Comparison of ENCODE assay signal across 8 cellular contexts in the genomic region with DNA sequence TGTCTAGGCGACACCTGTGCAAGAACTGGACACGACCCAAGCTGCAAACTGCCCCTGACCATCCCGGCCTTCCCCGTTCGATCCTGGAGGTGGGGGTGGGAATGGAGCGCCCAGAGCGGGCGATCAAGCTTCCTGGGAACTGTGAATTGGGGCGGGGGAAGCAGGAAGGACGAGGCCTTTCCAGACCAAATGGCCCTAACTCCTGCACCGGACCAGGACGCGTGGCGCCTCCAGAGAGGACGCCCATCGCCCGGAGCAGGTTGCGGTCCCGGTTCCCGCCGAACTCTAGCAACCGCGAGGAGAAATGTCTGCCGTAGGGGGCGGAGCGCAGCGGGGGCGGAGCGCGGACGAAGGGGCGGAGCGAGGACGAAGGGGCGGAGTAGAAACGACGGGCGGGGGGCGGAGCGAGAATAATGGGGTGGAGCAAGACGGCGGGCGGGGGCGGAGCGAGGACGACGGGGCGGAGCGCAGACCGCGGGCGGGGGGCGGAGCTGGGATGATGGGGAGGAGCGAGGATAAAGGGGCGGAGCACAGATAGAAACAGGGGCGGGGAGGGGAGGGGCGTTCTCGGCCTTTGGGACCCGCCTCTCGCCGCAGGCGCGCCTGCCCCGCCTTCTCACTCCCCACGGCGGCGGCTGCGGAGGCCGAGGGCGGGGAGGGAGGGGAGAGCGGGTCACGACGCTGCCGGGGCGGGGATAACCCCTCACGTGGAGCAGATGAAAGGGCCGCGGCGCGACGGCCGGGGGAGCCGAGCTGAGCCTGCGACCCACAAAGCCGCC. TPM values are rescaled to one million over a fixed set of nuclear protein-coding genes. Genes with fewer than 3 reads are reported as not detected.
DNase-seq lines count a peak whose midpoint lies in the region; ATAC-seq, FAIRE-seq and TF ChIP-seq lines count a peak whose summit lies in the region.

Gene ZNRF3 (plus strand): TSS at position 695 of the 779 bp plus-strand sequence. CDS start 195 bp downstream, outside the sequence.

- H3K4me3 ChIP-seq in astrocyte (ENCODE audit: insufficient read depth, low read depth, low read length) (peak within 1 kb of the TSS; percentile 74), right atrium auricular region (peak within 1 kb of the TSS; percentile 59 to 69), prostate gland (peak within 1 kb of the TSS; percentile 63 to 70), upper lobe of left lung (peak within 1 kb of the TSS; percentile 56 to 81 (median 69))

- peaks cover 34% of the 10 kb centered on the region for H3K79me2 ChIP-seq in astrocyte (ENCODE audit: insufficient read depth, low read length)

- 2% methylated on average over 85 of the region's 85 CpGs for WGBS in prostate gland
- WGBS in upper lobe of left lung, 2 donors = 0 to 2% methylated on average over 1 to 61 of the region's 85 CpGs

- peaks cover 10% of the 10 kb centered on the region for H3K4me1 ChIP-seq in astrocyte (ENCODE audit: insufficient read depth, low read length)
- H3K4me1 ChIP-seq in right atrium auricular region = peaks cover 0 to 25% of the 10 kb centered on the region in 2 donors
- peaks cover 3% of the 10 kb centered on the region for H3K4me1 ChIP-seq in prostate gland (replicated peaks)
- H3K4me1 ChIP-seq in upper lobe of left lung = peaks cover 16 to 39% (median 19%) of the 10 kb centered on the region in 4 donors

- peak within 1 kb of the TSS; percentile 90 for H2AFZ ChIP-seq in astrocyte (ENCODE audit: low read depth, low read length)

- H3K27ac Mint-ChIP-seq in astrocyte (ENCODE audit: unreplicated experiment) = peak within 1 kb of the TSS; percentile 70

- H4K20me1 ChIP-seq in astrocyte (ENCODE audit: insufficient read depth, low read length) = peaks cover 39% of the 10 kb centered on the region

- peak within 1 kb of the TSS; percentile 71 for H3K9ac ChIP-seq in astrocyte (ENCODE audit: low read length)

- no peaks in the 10 kb centered on the region for H3K9me3 ChIP-seq in astrocyte (ENCODE audit: insufficient read depth, low read depth, low read length)
- H3K9me3 ChIP-seq in right atrium auricular region = no peaks in the 10 kb centered on the region
- no peaks in the 10 kb centered on the region for H3K9me3 ChIP-seq in prostate gland
- no peaks in the 10 kb centered on the region for H3K9me3 ChIP-seq in upper lobe of left lung

- peaks cover 7% of the 10 kb centered on the region for H3K4me1 Mint-ChIP-seq in astrocyte (ENCODE audit: low read depth, unreplicated experiment)

- no peaks in the 10 kb centered on the region for H3K9me3 Mint-ChIP-seq in astrocyte (ENCODE audit: unreplicated experiment)

- no peaks in the 10 kb centered on the region for H3K27me3 ChIP-seq in astrocyte (ENCODE audit: insufficient read depth, low read length)
- no peaks in the 10 kb centered on the region for H3K27me3 ChIP-seq in right atrium auricular region
- H3K27me3 ChIP-seq in prostate gland (replicated peaks; ENCODE audit: insufficient read depth) = no peaks in the 10 kb centered on the region
- H3K27me3 ChIP-seq in upper lobe of left lung = no peaks in the 10 kb centered on the region

- TF ChIP-seq EP300 in upper lobe of left lung (IDR thresholded peaks at IDR 0.05) = no peak

- H3K27me3 Mint-ChIP-seq in astrocyte (ENCODE audit: low read depth, unreplicated experiment) = no peaks in the 10 kb centered on the region

- DNase-seq in DMS153 (lab: John Stamatoyannopoulos, UW) = peak; percentile 77
- peak; percentile 56 for DNase-seq in NCI-H146 treated with DMSO at 0.1 percent for 48 hours (lab: John Stamatoyannopoulos, UW; ENCODE audit: unreplicated experiment)
- DNase-seq in T-helper 9 cell = peak; percentile 97
- peak; percentile 72 for DNase-seq in astrocyte (ENCODE audit: low read depth)
- DNase-seq in right atrium auricular region (ENCODE audit: low spot score) = peak; percentile 93
- DNase-seq in prostate gland (ENCODE audit: low spot score) = peak; percentile 96
- DNase-seq in upper lobe of left lung = peak; percentile 95 to 98

- peak; percentile 62 for ATAC-seq in HG02588 (IDR thresholded peaks at IDR 0.05; ENCODE audit: unreplicated experiment)
- peak; percentile 99 for ATAC-seq in upper lobe of left lung (ENCODE audit: low FRiP score in 2 of 2)

- no peaks in the 10 kb centered on the region for H3K36me3 Mint-ChIP-seq in astrocyte (ENCODE audit: low read depth, unreplicated experiment)

- H3K36me3 ChIP-seq in astrocyte (ENCODE audit: insufficient read depth, low read length) = no peaks in the 10 kb centered on the region
- H3K36me3 ChIP-seq in right atrium auricular region = no peaks in the 10 kb centered on the region
- H3K36me3 ChIP-seq in prostate gland = no peaks in the 10 kb centered on the region
- H3K36me3 ChIP-seq in upper lobe of left lung = no peaks in the 10 kb centered on the region

- no peak for TF ChIP-seq CTCF in astrocyte (IDR thresholded peaks at IDR 0.05; ENCODE audit: insufficient read depth, low read depth, low read length)
- TF ChIP-seq CTCF in right atrium auricular region (IDR thresholded peaks at IDR 0.05) = no peak
- TF ChIP-seq CTCF in prostate gland (IDR thresholded peaks at IDR 0.05) = peak in 1 of 4 experiments; percentile 16
- TF ChIP-seq CTCF in upper lobe of left lung (IDR thresholded peaks at IDR 0.05) = no peak

- TF ChIP-seq POLR2A in prostate gland (IDR thresholded peaks at IDR 0.05) (peak; percentile 52), upper lobe of left lung (IDR thresholded peaks at IDR 0.05) (peak in 1 of 4 donors; percentile 49)

- intact Hi-C loops in prostate gland (cut with DNase I) = loop anchor here (10.0 kb wide), 1 partner anchor 152 kb away; no protein-coding TSS in a partner anchor

- peak within 1 kb of the TSS; percentile 89 for H3K4me2 ChIP-seq in astrocyte (ENCODE audit: low read length)

- no peak for FAIRE-seq in astrocyte (lab: Jason Lieb, UNC)

- H3K27ac ChIP-seq in astrocyte (ENCODE audit: low read depth, low read length) (no peak within 1 kb of the TSS), right atrium auricular region (peak within 1 kb of the TSS; percentile 55 to 66), prostate gland (peak within 1 kb of the TSS; percentile 62 to 75), upper lobe of left lung (peak within 1 kb of the TSS; percentile 30 to 82 (median 50))

- H3K4me3 Mint-ChIP-seq in astrocyte (ENCODE audit: unreplicated experiment) = peak within 1 kb of the TSS; percentile 90

RNA-seq across cellular contexts. Expression of gene ZNRF3, which starts in this region (rescaled TPM):
- total RNA-seq in astrocyte (5.8 and 5.9 TPM in 2 replicates), right atrium auricular region (10 to 100 TPM in 1 of 2 donors, 1 to 10 TPM in 1; 7.9 to 11.5 TPM), prostate gland (10 to 100 TPM; 38.5 to 46.1 TPM), upper lobe of left lung (10 to 100 TPM; 11.4 to 16.9 (median 14.4) TPM)
